Comparison of ENCODE assay signal across 16 cellular contexts in the genomic region with DNA sequence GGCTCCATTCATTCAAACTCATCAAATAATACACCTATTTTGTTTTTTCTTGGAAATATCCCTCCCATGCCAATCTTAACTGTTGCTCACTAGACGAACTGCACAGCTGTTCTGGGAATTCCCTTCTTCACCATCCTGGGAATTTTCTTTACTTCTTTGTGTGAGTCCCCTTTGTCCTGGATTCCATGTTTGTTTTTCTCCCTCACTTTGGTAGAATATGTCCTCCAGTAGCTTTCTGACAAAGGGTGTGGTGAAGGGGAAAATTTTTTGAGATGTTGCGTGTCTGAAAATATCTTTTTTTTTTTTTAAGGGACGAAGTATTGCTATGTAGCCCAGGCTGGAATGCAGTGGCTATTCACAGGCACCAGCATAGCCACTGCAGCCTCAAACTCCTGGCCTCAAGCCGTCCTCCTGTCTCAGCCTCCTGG. TPM values are rescaled to one million over a fixed set of nuclear protein-coding genes. Genes with fewer than 3 reads are reported as not detected.
A peak's percentile ranks its signal among the peaks of the same experiment; 100 is the strongest.
DNase-seq lines count a peak whose midpoint lies in the region; TF ChIP-seq lines count a peak whose summit lies in the region.
"Had no signal": no experiment of that assay in that cellular context is flagged by ENCODE, and none has a peak within 500 bp of the region (broad histone marks: within the 10 kb centered on the region; RNA-seq: fewer than 3 reads in every experiment).

No MANE protein-coding gene starts in this region.

- H3K27me3 ChIP-seq in mammary epithelial cell (ENCODE audit: insufficient read depth, low read length) (no peaks in the 10 kb centered on the region), breast epithelium (peaks cover 0 to 15% of the 10 kb centered on the region in 2 donors)
- H3K27me3 ChIP-seq: MG63 had no signal

- DNase-seq in mammary epithelial cell: peak; percentile 14
- no peak for DNase-seq in breast epithelium (ENCODE audit: low spot score in 2 of 2)
- peak; percentile 24 for DNase-seq in RPMI7951 (ENCODE audit: low read depth)
- peak; percentile 52 for DNase-seq in myocyte (ENCODE audit: low read depth)
- no peak for DNase-seq in ureter (ENCODE audit: low spot score)
- no peak for DNase-seq in stimulated activated CD4-positive, alpha-beta T cell treated with anti-CD3 and anti-CD28 coated beads, Interleukin-2, amount 100 ng/mL, for 24 hours
- no peak for DNase-seq in ecto neural progenitor cell (ENCODE audit: low spot score)
- DNase-seq: AML-193, DND-41, KBM-7, MG63, NCI-H1092 treated with DMSO at 0.1 percent for 48 hours, NCI-H1694, NCI-H446, NCI-H774, SIG-M5 had no signal

- dilution Hi-C loops in mammary epithelial cell (cut with HindIII; ENCODE audit: low sequenced_read_pairs): no loop called here

- H3K27ac ChIP-seq in mammary epithelial cell (ENCODE audit: insufficient read depth, low read depth, low read length) (no peak overlapping the region), breast epithelium (no peak overlapping the region)

- H2AFZ ChIP-seq in mammary epithelial cell (ENCODE audit: low read depth, low read length): no peak overlapping the region

- no peak overlapping the region for H3K9ac ChIP-seq in mammary epithelial cell (ENCODE audit: insufficient read depth, low read length)

- H3K9me3 ChIP-seq in mammary epithelial cell (replicated peaks; ENCODE audit: insufficient read depth, low read length) (no peaks in the 10 kb centered on the region), breast epithelium (no peaks in the 10 kb centered on the region)
- H3K9me3 ChIP-seq: MG63 had no signal

- no peaks in the 10 kb centered on the region for H3K79me2 ChIP-seq in mammary epithelial cell (ENCODE audit: insufficient read depth, low read length)

- TF ChIP-seq CTCF in mammary epithelial cell (conservative IDR thresholded peaks at IDR 0.05 in 1 of 2, IDR thresholded peaks at IDR 0.05 in 1 of 2; ENCODE audit: extremely low read depth in 1 of 2, insufficient read depth in 1 of 2, low read depth in 1 of 2, low read length in 2 of 2) (no peak), breast epithelium (IDR thresholded peaks at IDR 0.05) (no peak)

- no TSS peak for BruUV-seq in mammary epithelial cell (replicated peaks; lab: Mats Ljungman, UMichigan)

- H3K36me3 ChIP-seq in mammary epithelial cell (ENCODE audit: insufficient read depth, low read length) (no peaks in the 10 kb centered on the region), breast epithelium (no peaks in the 10 kb centered on the region)
- H3K36me3 ChIP-seq: MG63 had no signal

- WGBS in mammary epithelial cell (ENCODE audit: low coverage, missing lambda C conversion rate): 61% methylated on average over 3 of the region's 4 CpGs

- H4K20me1 ChIP-seq in mammary epithelial cell (ENCODE audit: insufficient read depth, low read length): no peaks in the 10 kb centered on the region

- H3K4me3 ChIP-seq in mammary epithelial cell (replicated peaks in 1 of 3; ENCODE audit: insufficient read depth in 1 of 3, low read depth in 2 of 3, low read length in 3 of 3): no peak overlapping the region
- H3K4me3 ChIP-seq in breast epithelium: no peak overlapping the region
- H3K4me3 ChIP-seq: MG63 had no signal

- H3K4me1 ChIP-seq in mammary epithelial cell (ENCODE audit: insufficient read depth, low read length) (no peaks in the 10 kb centered on the region), breast epithelium (no peaks in the 10 kb centered on the region)

- intact Hi-C loops in mammary epithelial cell (cut with micrococcal nuclease): no loop called here
- intact Hi-C loops in breast epithelium (cut with DNase I; ENCODE audit: low total_unique reads): no loop called here

- CTCF ChIA-PET in mammary epithelial cell (lab: Charles Lee; ENCODE audit: low non-redundant PET): no interaction called here

- in situ Hi-C loops in mammary epithelial cell (cut with MboI; ENCODE audit: low sequenced_read_pairs in 2 of 2): no loop called here

- H3K4me2 ChIP-seq in mammary epithelial cell (ENCODE audit: insufficient read depth, low read depth, low read length): no peak overlapping the region

- no peak for TF ChIP-seq POLR2A in breast epithelium (IDR thresholded peaks at IDR 0.05)

RNA-seq across cellular contexts. Expression of a gene that starts 17.2 kb away (rescaled TPM):
- total RNA-seq in mammary epithelial cell: 10 to 100 TPM; 28.5 to 81.1 TPM
- polyA plus RNA-seq in mammary epithelial cell: 19.7 TPM
- 20.4 TPM for polyA minus RNA-seq in mammary epithelial cell
- 10 to 100 TPM; 29.4 to 45.2 (median 37.4) TPM for total RNA-seq in breast epithelium
- total RNA-seq in RPMI7951 (2014; rRNA removed; shearing (Covaris generic)): 25.5 and 35.9 TPM in 2 replicates
- 36.1 and 41.3 TPM in 2 replicates for total RNA-seq in myocyte
- polyA plus RNA-seq in myocyte (2012): 32.5 TPM
- total RNA-seq in ureter: 60.2 TPM

RNA-seq across cellular contexts. Expression of a gene that starts 18.1 kb away (rescaled TPM):
- total RNA-seq in mammary epithelial cell (10 to 100 TPM; 14.5 to 28.1 TPM), breast epithelium (10 to 100 TPM; 17.9 to 25.9 (median 21.0) TPM), myocyte (11.8 and 12.2 TPM in 2 replicates), ureter (25.9 TPM)
- 13.1 TPM for polyA plus RNA-seq in mammary epithelial cell
- polyA minus RNA-seq in mammary epithelial cell: 5.1 TPM
- total RNA-seq in RPMI7951 (2014; rRNA removed; shearing (Covaris generic)): 14.2 and 24.4 TPM in 2 replicates
- 7.3 TPM for polyA plus RNA-seq in myocyte (2012)

RNA-seq across cellular contexts. Expression of a gene that starts 59.7 kb away (rescaled TPM):
- total RNA-seq in mammary epithelial cell (10 to 100 TPM; 39.8 to 41.9 TPM), breast epithelium (10 to 100 TPM; 63.4 to 98.0 (median 70.8) TPM), myocyte (104 and 108 TPM in 2 replicates), ureter (24.3 TPM)
- polyA plus RNA-seq in mammary epithelial cell: 58.2 TPM
- 40.6 TPM for polyA minus RNA-seq in mammary epithelial cell
- 148 and 171 TPM in 2 replicates for total RNA-seq in RPMI7951 (2014; rRNA removed; shearing (Covaris generic))
- polyA plus RNA-seq in myocyte (2012): 128 TPM

Comparison
In these comparisons a context has a peak if more than half of its experiments do, and no peak if none do; other contexts are left out.
1. DNase-seq: peak in mammary epithelial cell (single experiment), RPMI7951 (single experiment) and myocyte (single experiment); none in breast epithelium (0 of 2), ureter (single experiment), stimulated activated CD4-positive, alpha-beta T cell treated with anti-CD3 and anti-CD28 coated beads, Interleukin-2, amount 100 ng/mL, for 24 hours (0 of 2) and ecto neural progenitor cell (single experiment).